Comparison of ENCODE assay signal across 16 cellular contexts in genomic region chr1:98692482-98692881, GRCh38. TPM values are rescaled to one million over a fixed set of nuclear protein-coding genes. Genes with fewer than 3 reads are reported as not detected.
"Had no signal": no experiment of that assay in that cellular context is flagged by ENCODE, and none has a peak within 500 bp of the region (broad histone marks: within the 10 kb centered on the region; RNA-seq: fewer than 3 reads in every experiment).

No MANE protein-coding gene starts in this region.

- ATAC-seq: left colon; naive thymus-derived CD4-positive, alpha-beta T cell; stimulated activated memory B cell treated with anti-CD40 and anti-IgM and Interleukin-4, amounts not matched to agents 10 μg/mL and 1 μg/mL and 100 μg/mL, for 72 hours had no signal

- H3K4me3 ChIP-seq: dorsolateral prefrontal cortex, hepatocyte, lung, neural progenitor cell, sigmoid colon, skin epidermis, spleen, thoracic aorta, tibial nerve, upper lobe of left lung had no signal

- DNase-seq: dorsolateral prefrontal cortex; effector CD4-positive, alpha-beta T cell; left colon; naive thymus-derived CD4-positive, alpha-beta T cell; sigmoid colon; spleen; stimulated activated CD4-positive, alpha-beta T cell treated with anti-CD3 and anti-CD28 coated beads, Interleukin-4, amount 100 ng/mL, for 4 hours; upper lobe of left lung had no signal

- H3K9me3 ChIP-seq: sigmoid colon, spleen, thoracic aorta, tibial nerve, upper lobe of left lung had no signal

- H3K36me3 ChIP-seq: spleen, thoracic aorta, upper lobe of left lung had no signal

- H3K27ac ChIP-seq: dorsolateral prefrontal cortex, hepatocyte, neural progenitor cell, parathyroid adenoma, sigmoid colon, skin epidermis, spleen, thoracic aorta, tibial nerve, upper lobe of left lung had no signal

- H3K4me2 ChIP-seq: hepatocyte, neural progenitor cell had no signal

- H3K4me1 ChIP-seq: neural progenitor cell, parathyroid adenoma, sigmoid colon, spleen, tibial nerve, upper lobe of left lung had no signal

- H3K79me2 ChIP-seq: hepatocyte, parathyroid adenoma had no signal

- H2AFZ ChIP-seq: hepatocyte, neural progenitor cell, parathyroid adenoma had no signal

- H3K27me3 ChIP-seq: dorsolateral prefrontal cortex, hepatocyte, neural progenitor cell, sigmoid colon, spleen, tibial nerve, upper lobe of left lung had no signal

RNA-seq across cellular contexts. Expression of gene SNX7, which starts 31.0 kb away (rescaled TPM):
- polyA plus RNA-seq: naive thymus-derived CD4-positive, alpha-beta T cell had no signal
